25 cellular contexts compared by ENCODE assay signal in the genomic region with DNA sequence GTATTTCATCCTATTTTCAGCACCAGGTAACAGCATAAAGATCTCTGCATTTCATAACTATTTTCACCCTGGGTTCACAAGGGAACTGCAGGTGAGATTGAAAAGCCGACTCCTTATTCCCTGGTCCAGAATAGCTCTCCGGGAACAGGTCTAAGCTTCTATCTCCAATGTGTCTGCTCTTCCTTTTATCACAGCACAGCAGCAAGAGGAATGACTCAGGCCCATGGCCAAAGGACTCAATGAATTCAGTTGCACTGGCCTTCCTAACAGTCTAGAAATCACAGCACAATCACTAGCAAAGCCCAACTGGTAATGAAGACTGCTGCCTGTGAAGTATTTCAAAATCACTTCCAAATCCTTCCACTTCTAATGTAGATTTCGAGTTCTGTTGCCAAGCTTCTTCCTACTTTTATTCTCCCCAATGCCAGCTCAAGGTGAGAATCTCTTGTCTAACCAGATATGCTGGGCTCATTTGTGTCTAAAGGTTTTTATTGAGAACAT.
"Had no signal": no experiment of that assay in that cellular context is flagged by ENCODE, and none has a peak within 500 bp of the region (broad histone marks: within the 10 kb centered on the region; RNA-seq: fewer than 3 reads in every experiment).

No MANE protein-coding gene starts in this region.

- H3K9me3 ChIP-seq: colonic mucosa, esophagus muscularis mucosa, gastroesophageal sphincter, heart right ventricle, pancreas, sigmoid colon, testis, tibial artery had no signal

- H3K27ac Mint-ChIP-seq: dendritic cell treated with granulocyte-macrophage colony-stimulating factor and Interleukin-4, amounts not matched to agents 40 ng/mL and 50 ng/mL, for 4 days; memory B cell; natural killer cell; progenitor cell of endocrine pancreas; stimulated activated memory B cell treated with anti-CD40 and anti-IgM and Interleukin-4, amounts not matched to agents 10 μg/mL and 1 μg/mL and 100 μg/mL, for 72 hours; type B pancreatic cell had no signal

- H3K27ac ChIP-seq: colonic mucosa, esophagus muscularis mucosa, foreskin keratinocyte, gastroesophageal sphincter, heart right ventricle, pancreas, sigmoid colon, testis, tibial artery had no signal

- H3K4me3 ChIP-seq: colonic mucosa, esophagus muscularis mucosa, gastroesophageal sphincter, heart right ventricle, lung, pancreas, sigmoid colon, testis, tibial artery had no signal

- H3K4me1 Mint-ChIP-seq: memory B cell had no signal

- H3K9me3 Mint-ChIP-seq: dendritic cell treated with granulocyte-macrophage colony-stimulating factor and Interleukin-4, amounts not matched to agents 40 ng/mL and 50 ng/mL, for 4 days; memory B cell; natural killer cell; stimulated activated memory B cell treated with anti-CD40 and anti-IgM and Interleukin-4, amounts not matched to agents 10 μg/mL and 1 μg/mL and 100 μg/mL, for 72 hours; type B pancreatic cell had no signal

- H3K36me3 ChIP-seq: colonic mucosa, pancreas had no signal

- H3K27me3 Mint-ChIP-seq: dendritic cell treated with granulocyte-macrophage colony-stimulating factor and Interleukin-4, amounts not matched to agents 40 ng/mL and 50 ng/mL, for 4 days; memory B cell; progenitor cell of endocrine pancreas; stimulated activated memory B cell treated with anti-CD40 and anti-IgM and Interleukin-4, amounts not matched to agents 10 μg/mL and 1 μg/mL and 100 μg/mL, for 72 hours; type B pancreatic cell had no signal

- H3K4me3 Mint-ChIP-seq: dendritic cell treated with granulocyte-macrophage colony-stimulating factor and Interleukin-4, amounts not matched to agents 40 ng/mL and 50 ng/mL, for 4 days; memory B cell; natural killer cell; stimulated activated memory B cell treated with anti-CD40 and anti-IgM and Interleukin-4, amounts not matched to agents 10 μg/mL and 1 μg/mL and 100 μg/mL, for 72 hours; type B pancreatic cell had no signal

- H3K27me3 ChIP-seq: colonic mucosa, esophagus muscularis mucosa, foreskin keratinocyte, gastroesophageal sphincter, heart right ventricle, pancreas, sigmoid colon, testis, tibial artery had no signal

- DNase-seq: colonic mucosa; effector CD8-positive, alpha-beta T cell; foreskin keratinocyte; heart right ventricle; hippocampal formation; kidney glomerular epithelial cell; left colon; natural killer cell; occipital lobe; pancreas; sigmoid colon; stimulated activated CD4-positive, alpha-beta T cell treated with anti-CD3 and anti-CD28 coated beads, Interleukin-2, amount 100 ng/mL, for 24 hours; stimulated activated CD4-positive, alpha-beta T cell treated with anti-CD3 and anti-CD28 coated beads, Interleukin-4, amount 100 ng/mL, for 4 hours; stimulated activated naive CD8-positive, alpha-beta T cell treated with anti-CD3 and anti-CD28 coated beads, Interleukin-15, Interleukin-2, amounts not matched to agents 100 U/mL and 50 U/mL, for 24 hours; substantia nigra; testis; tibial artery had no signal

- ATAC-seq: foreskin keratinocyte; gastroesophageal sphincter; left colon; natural killer cell; pancreas; stimulated activated memory B cell treated with anti-CD40 and anti-IgM and Interleukin-4, amounts not matched to agents 10 μg/mL and 1 μg/mL and 100 μg/mL, for 72 hours; stimulated activated naive CD8-positive, alpha-beta T cell treated with anti-CD3 and anti-CD28 coated beads, Interleukin-15, Interleukin-2, amounts not matched to agents 100 U/mL and 50 U/mL, for 24 hours had no signal

- H3K4me1 ChIP-seq: colonic mucosa, foreskin keratinocyte, pancreas, testis, tibial artery had no signal
